12 cellular contexts compared by ENCODE assay signal in genomic region chr7:81768951-81769778, GRCh38. TPM values are rescaled to one million over a fixed set of nuclear protein-coding genes. Genes with fewer than 3 reads are reported as not detected.
DNase-seq lines count a peak whose midpoint lies in the region; ATAC-seq and TF ChIP-seq lines count a peak whose summit lies in the region.
"Had no signal": no experiment of that assay in that cellular context is flagged by ENCODE, and none has a peak within 500 bp of the region (broad histone marks: within the 10 kb centered on the region; RNA-seq: fewer than 3 reads in every experiment).

No MANE protein-coding gene starts in this region.

- peak overlapping the region; percentile 54; the same call in 1 of the 2 replicates for H3K27ac ChIP-seq in BLaER1
- H3K27ac ChIP-seq in MM.1S (ENCODE audit: low read length): no peak overlapping the region
- peak overlapping the region; percentile 26 to 46 for H3K27ac ChIP-seq in prostate gland
- H3K27ac ChIP-seq: WERI-Rb-1 had no signal

- no peak for TF ChIP-seq CTCF in MM.1S (IDR thresholded peaks at IDR 0.05; ENCODE audit: low read length)
- TF ChIP-seq CTCF in fibroblast of mammary gland (conservative IDR thresholded peaks at IDR 0.05; ENCODE audit: control insufficient read depth, insufficient read depth, low read depth, low read length): no peak
- TF ChIP-seq CTCF in prostate gland (IDR thresholded peaks at IDR 0.05): no peak

- no peak for TF ChIP-seq POLR2A in prostate gland (IDR thresholded peaks at IDR 0.05)

- H3K36me3 ChIP-seq in BLaER1 (no peaks in the 10 kb centered on the region), MM.1S (replicated peaks; ENCODE audit: insufficient read depth, low read length) (no peaks in the 10 kb centered on the region), prostate gland (no peaks in the 10 kb centered on the region)
- H3K36me3 ChIP-seq: WERI-Rb-1 had no signal

- peak overlapping the region; percentile 69 for H3K9ac ChIP-seq in BLaER1
- H3K9ac ChIP-seq in MM.1S (ENCODE audit: low read length): no peak overlapping the region

- ATAC-seq in HG03095 (IDR thresholded peaks at IDR 0.05; ENCODE audit: unreplicated experiment): no peak

- no peaks in the 10 kb centered on the region for H3F3A ChIP-seq in MM.1S (ENCODE audit: insufficient read depth, low read length)

- no peaks in the 10 kb centered on the region for H4K20me1 ChIP-seq in BLaER1
- no peaks in the 10 kb centered on the region for H4K20me1 ChIP-seq in MM.1S (ENCODE audit: insufficient read depth, low read length)

- no peaks in the 10 kb centered on the region for H3K79me2 ChIP-seq in MM.1S (ENCODE audit: low read length)

- no peaks in the 10 kb centered on the region for H3K9me2 ChIP-seq in MM.1S (replicated peaks; ENCODE audit: insufficient read depth, low read length)

- H3K4me2 ChIP-seq in BLaER1: peak overlapping the region; percentile 87
- peak overlapping the region; percentile 14 for H3K4me2 ChIP-seq in MM.1S (ENCODE audit: low read depth, low read length)

- intact Hi-C loops in prostate gland (cut with DNase I) (loop anchor here (5.0 kb wide), 1 partner anchor 267 kb away; no protein-coding TSS in a partner anchor), posterior vena cava (cut with DNase I) (no loop called here)

- no peak overlapping the region for H2AFZ ChIP-seq in MM.1S (ENCODE audit: low read length)

- no peaks in the 10 kb centered on the region for H3K9me3 ChIP-seq in BLaER1
- no peaks in the 10 kb centered on the region for H3K9me3 ChIP-seq in MM.1S (replicated peaks; ENCODE audit: insufficient read depth, low read length)
- no peaks in the 10 kb centered on the region for H3K9me3 ChIP-seq in prostate gland

- 27% methylated on average over 9 of the region's 9 CpGs for WGBS in prostate gland

- in situ Hi-C loops in ACHN (cut with HindIII; ENCODE audit: low pct_ligation_motif_present, low pct_unique_long_range_greater_than_20kb, low sequenced_read_pairs): no loop called here

- H3K4me3 ChIP-seq in BLaER1: peak overlapping the region; percentile 61
- 0 out of 2 replicates have a peak overlapping the region, but pooled peaks have one; percentile 1 for H3K4me3 ChIP-seq in MM.1S (ENCODE audit: low read length)
- H3K4me3 ChIP-seq in fibroblast of mammary gland (ENCODE audit: control insufficient read depth, low read depth, low read length): peak overlapping the region; percentile 69
- peak overlapping the region; percentile 6 to 16 for H3K4me3 ChIP-seq in prostate gland

- no peaks in the 10 kb centered on the region for H3K27me3 ChIP-seq in BLaER1
- no peaks in the 10 kb centered on the region for H3K27me3 ChIP-seq in MM.1S (replicated peaks; ENCODE audit: insufficient read depth, low read length)
- H3K27me3 ChIP-seq in prostate gland (replicated peaks; ENCODE audit: insufficient read depth): no peaks in the 10 kb centered on the region

- peaks cover 48% of the 10 kb centered on the region for H3K4me1 ChIP-seq in BLaER1
- H3K4me1 ChIP-seq in MM.1S (ENCODE audit: low read length): no peaks in the 10 kb centered on the region
- no peaks in the 10 kb centered on the region for H3K4me1 ChIP-seq in prostate gland (replicated peaks)

- DNase-seq in MM.1S: no peak
- no peak for DNase-seq in fibroblast of mammary gland (ENCODE audit: low read depth)
- no peak for DNase-seq in prostate gland (ENCODE audit: low spot score)
- no peak for DNase-seq in posterior vena cava (ENCODE audit: low spot score)
- DNase-seq in ACHN: no peak
- DNase-seq in midbrain (lab: John Stamatoyannopoulos, UW): no peak
- DNase-seq: DMS53; stimulated activated CD4-positive, alpha-beta T cell treated with anti-CD3 and anti-CD28 coated beads, Interleukin-4, amount 100 ng/mL, for 24 hours; WERI-Rb-1 had no signal

RNA-seq across cellular contexts. Expression of gene HGF, which starts 0.7 kb away (rescaled TPM):
- total RNA-seq in prostate gland: 1 to 10 TPM; 7.5 to 8.1 TPM
- total RNA-seq in posterior vena cava: 10 to 100 TPM; 16.8 to 18.8 TPM
- total RNA-seq: NCI-H460 had no signal

Comparison
In these comparisons a context has a peak if more than half of its experiments do, and no peak if none do; other contexts are left out.
1. H3K4me3 ChIP-seq: peak in every context shown above with its lines; median percentile 69 in fibroblast of mammary gland; 61 in BLaER1; 11 in prostate gland; 1 in MM.1S.